ENCODE assay signal across 22 cellular contexts in genomic region chr1:45594412-45594811, GRCh38.
"Had no signal": no experiment of that assay in that cellular context is flagged by ENCODE, and none has a peak within 500 bp of the region (broad histone marks: within the 10 kb centered on the region; RNA-seq: fewer than 3 reads in every experiment).

No MANE protein-coding gene starts in this region.

- H3K27me3 Mint-ChIP-seq: naive thymus-derived CD4-positive, alpha-beta T cell; type B pancreatic cell had no signal

- FAIRE-seq: kidney, urothelium cell line had no signal

- H3K27me3 ChIP-seq: colonic mucosa, hepatocyte, ovary had no signal

- H3K9me3 ChIP-seq: colonic mucosa, ovary had no signal

- ATAC-seq: left colon; left ventricle myocardium superior; naive thymus-derived CD4-positive, alpha-beta T cell; right cardiac atrium had no signal

- H3K27ac Mint-ChIP-seq: endodermal cell, type B pancreatic cell had no signal

- H3K36me3 ChIP-seq: ovary had no signal

- H3K27ac ChIP-seq: colonic mucosa, hepatocyte, ovary had no signal

- H2AFZ ChIP-seq: hepatocyte had no signal

- H3K4me2 ChIP-seq: hepatocyte, smooth muscle cell had no signal

- DNase-seq: colonic mucosa; dermis blood vessel endothelial cell; effector CD4-positive, alpha-beta T cell; endodermal cell; foreskin melanocyte; head of caudate nucleus; kidney; left colon; left ventricle myocardium superior; mesendoderm; naive thymus-derived CD4-positive, alpha-beta T cell; nucleus accumbens; ovary; right cardiac atrium; stimulated activated CD4-positive, alpha-beta T cell treated with anti-CD3 and anti-CD28 coated beads, Interleukin-2, amount 100 ng/mL, for 48 hours; stimulated activated naive CD4-positive, alpha-beta T cell treated with Interleukin-2 at 50 U/mL for 16 hours had no signal

- H3K4me1 ChIP-seq: colonic mucosa had no signal

- H3K4me3 ChIP-seq: colonic mucosa, hepatocyte, lung, ovary, smooth muscle cell had no signal

- H3K9me3 Mint-ChIP-seq: endodermal cell; naive thymus-derived CD4-positive, alpha-beta T cell; neural crest cell; type B pancreatic cell had no signal

- H3K4me3 Mint-ChIP-seq: endodermal cell; naive thymus-derived CD4-positive, alpha-beta T cell; neural crest cell; type B pancreatic cell had no signal
